26 cellular contexts compared by ENCODE assay signal in genomic region chr15:72496783-72497182, GRCh38.
"Had no signal": no experiment of that assay in that cellular context is flagged by ENCODE, and none has a peak within 500 bp of the region (broad histone marks: within the 10 kb centered on the region; RNA-seq: fewer than 3 reads in every experiment).

No MANE protein-coding gene starts in this region.

- H3K9me3 Mint-ChIP-seq: activated CD4-positive, alpha-beta memory T cell treated with anti-CD3 and anti-CD28 coated beads for 36 hours; activated naive CD8-positive, alpha-beta T cell treated with anti-CD3 and anti-CD28 coated beads for 36 hours; activated T-cell treated with anti-CD3 and anti-CD28 coated beads, Interleukin-2, amount 50 U/mL, for 24 hours; activated T-helper 2 cell treated with anti-CD3 and anti-CD28 coated beads, Interferon-gamma antibody, Interleukin-2, Interleukin-4, amounts not matched to agents 10 μg/mL and 5 μg/mL and 100 μg/mL, durations not matched to agents 14 hours and 24 hours and 36 hours; naive thymus-derived CD8-positive, alpha-beta T cell had no signal

- H3K4me3 Mint-ChIP-seq: activated CD4-positive, alpha-beta memory T cell treated with anti-CD3 and anti-CD28 coated beads for 36 hours; activated naive CD8-positive, alpha-beta T cell treated with anti-CD3 and anti-CD28 coated beads for 36 hours; activated T-cell treated with anti-CD3 and anti-CD28 coated beads, Interleukin-2, amount 50 U/mL, for 24 hours had no signal

- H3K27ac ChIP-seq: ascending aorta, brain microvascular endothelial cell, gastroesophageal sphincter, suprapubic skin, tibial artery had no signal

- ATAC-seq: gastroesophageal sphincter; left colon; naive thymus-derived CD8-positive, alpha-beta T cell; right cardiac atrium had no signal

- H3K27ac Mint-ChIP-seq: activated T-helper 2 cell treated with anti-CD3 and anti-CD28 coated beads, Interferon-gamma antibody, Interleukin-2, Interleukin-4, amounts not matched to agents 10 μg/mL and 5 μg/mL and 100 μg/mL, durations not matched to agents 14 hours and 24 hours and 36 hours had no signal

- H3K27me3 Mint-ChIP-seq: activated CD4-positive, alpha-beta memory T cell treated with anti-CD3 and anti-CD28 coated beads for 36 hours; activated naive CD8-positive, alpha-beta T cell treated with anti-CD3 and anti-CD28 coated beads for 36 hours; activated T-cell treated with anti-CD3 and anti-CD28 coated beads, Interleukin-2, amount 50 U/mL, for 24 hours; naive thymus-derived CD8-positive, alpha-beta T cell had no signal

- DNase-seq: activated CD4-positive, alpha-beta memory T cell treated with anti-CD3 and anti-CD28 coated beads for 36 hours; activated CD4-positive, alpha-beta T cell treated with anti-CD3 and anti-CD28 coated beads for 4 hours; activated CD8-positive, alpha-beta memory T cell treated with anti-CD3 and anti-CD28 coated beads, Interleukin-2, amount 50 U/mL, for 4 hours; activated naive CD4-positive, alpha-beta T cell treated with Interleukin-2 at 50 U/mL for 16 hours; activated naive CD8-positive, alpha-beta T cell treated with anti-CD3 and anti-CD28 coated beads for 36 hours; activated T-cell treated with anti-CD3 and anti-CD28 coated beads, Interleukin-2, amount 50 U/mL, for 24 hours; brain microvascular endothelial cell; cortex of kidney; head of caudate nucleus; hippocampal formation; kidney; left colon; mammary epithelial cell; midbrain; naive thymus-derived CD8-positive, alpha-beta T cell; posterior cingulate gyrus; right cardiac atrium; stimulated activated CD4-positive, alpha-beta T cell treated with anti-CD3 and anti-CD28 coated beads, Interleukin-15, amount 100 ng/mL, for 24 hours; stimulated activated CD4-positive, alpha-beta T cell treated with anti-CD3 and anti-CD28 coated beads, Interleukin-2, amount 100 ng/mL, for 24 hours; stimulated activated naive CD4-positive, alpha-beta T cell; T-helper 1 cell; tibial artery had no signal
